Comparison of ENCODE assay signal across 2 cellular contexts in the genomic region with DNA sequence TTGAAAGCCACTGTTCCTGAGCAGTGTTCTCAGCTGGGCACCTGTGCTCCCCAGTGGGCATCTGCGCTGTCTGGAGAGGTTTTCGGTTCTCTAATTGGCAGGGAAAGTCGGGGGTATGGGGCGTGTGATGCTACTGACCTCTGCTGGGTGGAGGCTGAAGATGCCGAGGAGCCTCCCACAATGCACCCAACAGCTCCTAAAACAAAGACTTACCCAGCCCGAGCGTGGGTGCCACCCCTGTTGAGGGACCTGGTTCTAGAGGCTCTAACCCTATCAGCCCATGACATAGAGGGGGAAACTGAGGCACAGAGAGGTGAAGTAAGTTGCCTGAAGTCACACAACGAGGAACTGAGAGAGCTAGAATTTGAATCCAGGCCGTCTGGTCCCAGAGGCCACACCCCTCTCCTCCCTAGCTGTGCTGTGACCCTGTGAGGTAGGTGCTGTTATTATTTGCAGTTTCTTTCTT.
A peak's percentile ranks its signal among the peaks of the same experiment; 100 is the strongest.
TF ChIP-seq lines count a peak whose summit lies in the region.

No MANE protein-coding gene starts in this region.

TF ChIP-seq in GM12878, 131 proteins besides CTCF, POLR2A, EP300 and RAD21:
- TF ChIP-seq POLR2AphosphoS5 (IDR thresholded peaks at IDR 0.05; ENCODE audit: low read length) (no peak), NRF1 (conservative IDR thresholded peaks at IDR 0.05; ENCODE audit: low read depth, low read length) (no peak), YY1 (IDR thresholded peaks at IDR 0.05; ENCODE audit: low read depth, low read length) (peak; percentile 42), CBX5 (IDR thresholded peaks at IDR 0.05; ENCODE audit: low read depth) (no peak), SMC3 (IDR thresholded peaks at IDR 0.05; ENCODE audit: borderline replicate concordance, low read length) (peak; percentile 60; the same call in 1 of the 2 replicates), PKNOX1 (IDR thresholded peaks at IDR 0.05) (0 out of 2 replicates have a peak, but pooled peaks have one; percentile 34), SP1 (IDR thresholded peaks at IDR 0.05; ENCODE audit: low read depth, low read length) (no peak), IKZF2 (IDR thresholded peaks at IDR 0.05) (peak in 1 of 2 experiments; percentile 43; a peak in 1 of 4 replicates), SPI1 (IDR thresholded peaks at IDR 0.05; ENCODE audit: borderline replicate concordance, insufficient read depth, low read depth, low read length) (peak; percentile 49; the same call in 1 of the 2 replicates), SUPT20H (IDR thresholded peaks at IDR 0.05; ENCODE audit: borderline replicate concordance, control insufficient read depth, low read depth, low read length) (no peak), YBX1 (IDR thresholded peaks at IDR 0.05) (no peak), GATAD2B (conservative IDR thresholded peaks at IDR 0.05; ENCODE audit: low read depth) (peak; percentile 53; the same call in 1 of the 2 replicates), HDAC6 (IDR thresholded peaks at IDR 0.05; ENCODE audit: unreplicated experiment) (no peak), BHLHE40 (IDR thresholded peaks at IDR 0.05; ENCODE audit: borderline replicate concordance in 1 of 2, low read depth in 2 of 2, low read length in 1 of 2) (peak in 1 of 2 experiments; percentile 13; a peak in 1 of 4 replicates), POLR2AphosphoS2 (IDR thresholded peaks at IDR 0.05; ENCODE audit: low read depth, low read length) (no peak), MTA2 (IDR thresholded peaks at IDR 0.05; ENCODE audit: low read depth) (peak; percentile 42), IRF4 (IDR thresholded peaks at IDR 0.05; ENCODE audit: low read depth, low read length) (0 out of 2 replicates have a peak, but pooled peaks have one; percentile 13), ATF7 (IDR thresholded peaks at IDR 0.05; ENCODE audit: low read depth) (peak; percentile 23; the same call in 1 of the 2 replicates), IKZF1 (conservative IDR thresholded peaks at IDR 0.05) (peak; percentile 57), SMARCA5 (IDR thresholded peaks at IDR 0.05) (peak; percentile 56; the same call in 1 of the 2 replicates)
- TF ChIP-seq, protein P1, sequence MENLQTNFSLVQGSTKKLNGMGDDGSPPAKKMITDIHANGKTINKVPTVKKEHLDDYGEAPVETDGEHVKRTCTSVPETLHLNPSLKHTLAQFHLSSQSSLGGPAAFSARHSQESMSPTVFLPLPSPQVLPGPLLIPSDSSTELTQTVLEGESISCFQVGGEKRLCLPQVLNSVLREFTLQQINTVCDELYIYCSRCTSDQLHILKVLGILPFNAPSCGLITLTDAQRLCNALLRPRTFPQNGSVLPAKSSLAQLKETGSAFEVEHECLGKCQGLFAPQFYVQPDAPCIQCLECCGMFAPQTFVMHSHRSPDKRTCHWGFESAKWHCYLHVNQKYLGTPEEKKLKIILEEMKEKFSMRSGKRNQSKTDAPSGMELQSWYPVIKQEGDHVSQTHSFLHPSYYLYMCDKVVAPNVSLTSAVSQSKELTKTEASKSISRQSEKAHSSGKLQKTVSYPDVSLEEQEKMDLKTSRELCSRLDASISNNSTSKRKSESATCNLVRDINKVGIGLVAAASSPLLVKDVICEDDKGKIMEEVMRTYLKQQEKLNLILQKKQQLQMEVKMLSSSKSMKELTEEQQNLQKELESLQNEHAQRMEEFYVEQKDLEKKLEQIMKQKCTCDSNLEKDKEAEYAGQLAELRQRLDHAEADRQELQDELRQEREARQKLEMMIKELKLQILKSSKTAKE (IDR thresholded peaks at IDR 0.05; ENCODE audit: low read depth, poor library complexity, severe bottlenecking): peak; percentile 34
TF ChIP-seq in GM12878: peak in this region for 13.

TF ChIP-seq in liver, 16 proteins besides CTCF, POLR2A, EP300 and RAD21:
- TF ChIP-seq JUND (IDR thresholded peaks at IDR 0.05): no peak
- TF ChIP-seq, protein P2, sequence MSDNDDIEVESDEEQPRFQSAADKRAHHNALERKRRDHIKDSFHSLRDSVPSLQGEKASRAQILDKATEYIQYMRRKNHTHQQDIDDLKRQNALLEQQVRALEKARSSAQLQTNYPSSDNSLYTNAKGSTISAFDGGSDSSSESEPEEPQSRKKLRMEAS (IDR thresholded peaks at IDR 0.05): no peak
- no peak for TF ChIP-seq FOXA1 (IDR thresholded peaks at IDR 0.05)
- no peak for TF ChIP-seq HNF4A (conservative IDR thresholded peaks at IDR 0.05)
- TF ChIP-seq, protein P3, sequence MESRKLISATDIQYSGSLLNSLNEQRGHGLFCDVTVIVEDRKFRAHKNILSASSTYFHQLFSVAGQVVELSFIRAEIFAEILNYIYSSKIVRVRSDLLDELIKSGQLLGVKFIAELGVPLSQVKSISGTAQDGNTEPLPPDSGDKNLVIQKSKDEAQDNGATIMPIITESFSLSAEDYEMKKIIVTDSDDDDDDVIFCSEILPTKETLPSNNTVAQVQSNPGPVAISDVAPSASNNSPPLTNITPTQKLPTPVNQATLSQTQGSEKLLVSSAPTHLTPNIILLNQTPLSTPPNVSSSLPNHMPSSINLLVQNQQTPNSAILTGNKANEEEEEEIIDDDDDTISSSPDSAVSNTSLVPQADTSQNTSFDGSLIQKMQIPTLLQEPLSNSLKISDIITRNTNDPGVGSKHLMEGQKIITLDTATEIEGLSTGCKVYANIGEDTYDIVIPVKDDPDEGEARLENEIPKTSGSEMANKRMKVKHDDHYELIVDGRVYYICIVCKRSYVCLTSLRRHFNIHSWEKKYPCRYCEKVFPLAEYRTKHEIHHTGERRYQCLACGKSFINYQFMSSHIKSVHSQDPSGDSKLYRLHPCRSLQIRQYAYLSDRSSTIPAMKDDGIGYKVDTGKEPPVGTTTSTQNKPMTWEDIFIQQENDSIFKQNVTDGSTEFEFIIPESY (IDR thresholded peaks at IDR 0.05): no peak
TF ChIP-seq in liver: peak in this region for 0.
